ENCODE assay signal across 11 cellular contexts in the genomic region with DNA sequence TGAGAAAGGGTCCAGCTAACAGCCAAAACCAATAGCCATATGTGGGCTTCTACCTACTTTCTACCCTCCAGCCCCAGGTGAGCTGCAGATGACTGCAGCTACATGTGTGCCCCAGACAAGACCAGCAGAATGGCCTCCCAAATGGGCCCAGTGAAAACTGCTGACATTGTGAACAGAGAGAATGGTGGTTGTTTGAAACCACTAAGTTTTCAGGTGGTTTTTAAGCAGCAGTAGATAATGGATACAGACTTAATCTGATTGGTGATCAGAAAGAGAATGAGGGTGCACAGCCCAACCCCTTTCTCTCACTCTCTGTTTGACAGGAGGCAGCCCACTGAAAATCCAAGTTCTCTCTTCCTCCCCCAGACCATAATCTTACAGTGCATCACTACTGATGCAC. TPM values are rescaled to one million over a fixed set of nuclear protein-coding genes. Genes with fewer than 3 reads are reported as not detected.
DNase-seq lines count a peak whose midpoint lies in the region; ATAC-seq and TF ChIP-seq lines count a peak whose summit lies in the region.
"Had no signal": no experiment of that assay in that cellular context is flagged by ENCODE, and none has a peak within 500 bp of the region (broad histone marks: within the 10 kb centered on the region; RNA-seq: fewer than 3 reads in every experiment).

No MANE protein-coding gene starts in this region.

- no peak for TF ChIP-seq POLR2A in esophagus muscularis mucosa (IDR thresholded peaks at IDR 0.05; ENCODE audit: low read depth)

- peaks cover 12% of the 10 kb centered on the region for H3K27me3 Mint-ChIP-seq in T-helper 2 cell treated with Interferon-gamma antibody and Interleukin-4, amounts not matched to agents 5 μg/mL and 100 μg/mL, for 36 hours (ENCODE audit: low read depth)
- H3K27me3 Mint-ChIP-seq in stimulated activated memory B cell treated with anti-CD40 and anti-IgM and Interleukin-4, amounts not matched to agents 10 μg/mL and 1 μg/mL and 100 μg/mL, for 72 hours = peaks cover 58% of the 10 kb centered on the region

- no peaks in the 10 kb centered on the region for H3K36me3 ChIP-seq in esophagus muscularis mucosa
- H3K36me3 ChIP-seq: HAP-1 had no signal

- H3K4me3 Mint-ChIP-seq in T-helper 2 cell treated with Interferon-gamma antibody and Interleukin-4, amounts not matched to agents 5 μg/mL and 100 μg/mL, for 36 hours = peak overlapping the region; percentile 66
- no peak overlapping the region for H3K4me3 Mint-ChIP-seq in stimulated activated memory B cell treated with anti-CD40 and anti-IgM and Interleukin-4, amounts not matched to agents 10 μg/mL and 1 μg/mL and 100 μg/mL, for 72 hours

- H3K4me1 ChIP-seq in esophagus muscularis mucosa = peaks cover 7 to 16% (median 12%) of the 10 kb centered on the region in 4 donors

- DNase-seq in T-helper 2 cell treated with Interferon-gamma antibody and Interleukin-4, amounts not matched to agents 5 μg/mL and 100 μg/mL, for 36 hours (ENCODE audit: low spot score) = peak; percentile 68
- DNase-seq in esophagus muscularis mucosa (ENCODE audit: extremely low spot score) (no peak), left colon (no peak), left ventricle myocardium superior (no peak)
- DNase-seq: DMS 273 treated with DMSO at 0.1 percent for 48 hours, NCI-H1105 treated with DMSO at 0.1 percent for 48 hours had no signal

- H3K9me3 ChIP-seq in esophagus muscularis mucosa = no peaks in the 10 kb centered on the region
- H3K9me3 ChIP-seq: HAP-1 had no signal

- no peak for TF ChIP-seq CTCF in esophagus muscularis mucosa (IDR thresholded peaks at IDR 0.05)

- H3K27ac Mint-ChIP-seq in T-helper 2 cell treated with Interferon-gamma antibody and Interleukin-4, amounts not matched to agents 5 μg/mL and 100 μg/mL, for 36 hours = peak overlapping the region; percentile 47
- H3K27ac Mint-ChIP-seq in stimulated activated memory B cell treated with anti-CD40 and anti-IgM and Interleukin-4, amounts not matched to agents 10 μg/mL and 1 μg/mL and 100 μg/mL, for 72 hours = no peak overlapping the region

- H3K4me3 ChIP-seq in esophagus muscularis mucosa = no peak overlapping the region
- H3K4me3 ChIP-seq: HAP-1 had no signal

- ATAC-seq in GM18519 (IDR thresholded peaks at IDR 0.05; ENCODE audit: low FRiP score, unreplicated experiment) (peak; percentile 91), GM19452 (IDR thresholded peaks at IDR 0.05; ENCODE audit: unreplicated experiment) (peak; percentile 95), HG02943 (IDR thresholded peaks at IDR 0.05; ENCODE audit: low read depth, unreplicated experiment) (peak; percentile 96), left colon (no peak), left ventricle myocardium superior (no peak)
- ATAC-seq in stimulated activated memory B cell treated with anti-CD40 and anti-IgM and Interleukin-4, amounts not matched to agents 10 μg/mL and 1 μg/mL and 100 μg/mL, for 72 hours = no peak

- H3K27me3 ChIP-seq in esophagus muscularis mucosa = no peaks in the 10 kb centered on the region

- no peak for TF ChIP-seq EP300 in esophagus muscularis mucosa (IDR thresholded peaks at IDR 0.05)

- intact Hi-C loops in esophagus muscularis mucosa (cut with DNase I) (no loop called here), left colon (cut with DNase I, micrococcal nuclease) (no loop called here), left ventricle myocardium superior (cut with micrococcal nuclease) (no loop called here)

- peaks cover 65% of the 10 kb centered on the region for H3K4me1 Mint-ChIP-seq in T-helper 2 cell treated with Interferon-gamma antibody and Interleukin-4, amounts not matched to agents 5 μg/mL and 100 μg/mL, for 36 hours (ENCODE audit: low read depth)
- H3K4me1 Mint-ChIP-seq in stimulated activated memory B cell treated with anti-CD40 and anti-IgM and Interleukin-4, amounts not matched to agents 10 μg/mL and 1 μg/mL and 100 μg/mL, for 72 hours = peaks cover 10% of the 10 kb centered on the region

- no peak overlapping the region for H3K27ac ChIP-seq in esophagus muscularis mucosa (replicated peaks in 1 of 4)

- H3K36me3 Mint-ChIP-seq in T-helper 2 cell treated with Interferon-gamma antibody and Interleukin-4, amounts not matched to agents 5 μg/mL and 100 μg/mL, for 36 hours (ENCODE audit: low read depth) = peaks cover 2% of the 10 kb centered on the region
- H3K36me3 Mint-ChIP-seq in stimulated activated memory B cell treated with anti-CD40 and anti-IgM and Interleukin-4, amounts not matched to agents 10 μg/mL and 1 μg/mL and 100 μg/mL, for 72 hours = no peaks in the 10 kb centered on the region

- H3K9me3 Mint-ChIP-seq in T-helper 2 cell treated with Interferon-gamma antibody and Interleukin-4, amounts not matched to agents 5 μg/mL and 100 μg/mL, for 36 hours = peaks cover 2% of the 10 kb centered on the region
- no peaks in the 10 kb centered on the region for H3K9me3 Mint-ChIP-seq in stimulated activated memory B cell treated with anti-CD40 and anti-IgM and Interleukin-4, amounts not matched to agents 10 μg/mL and 1 μg/mL and 100 μg/mL, for 72 hours

RNA-seq across cellular contexts. Expression of gene BBS12, which starts 42.5 kb away (rescaled TPM):
- total RNA-seq in esophagus muscularis mucosa (1 to 10 TPM; 3.0 to 5.7 (median 4.0) TPM), left colon (1 to 10 TPM; 3.7 to 5.2 TPM), left ventricle myocardium superior (5.5 TPM)

Comparison
In these comparisons a context has a peak if more than half of its experiments do, and no peak if none do; other contexts are left out.
1. ATAC-seq: peak in GM18519 (single experiment), GM19452 (single experiment) and HG02943 (single experiment); none in left colon (single experiment), left ventricle myocardium superior (single experiment) and stimulated activated memory B cell treated with anti-CD40 and anti-IgM and Interleukin-4, amounts not matched to agents 10 μg/mL and 1 μg/mL and 100 μg/mL, for 72 hours (single experiment).